In genomic region chr16:70779361-70779760, GRCh38 we compare ENCODE assay signal across 26 cellular contexts. TPM values are rescaled to one million over a fixed set of nuclear protein-coding genes. Genes with fewer than 3 reads are reported as not detected.
DNase-seq lines count a peak whose midpoint lies in the region; ATAC-seq and TF ChIP-seq lines count a peak whose summit lies in the region.
"Had no signal": no experiment of that assay in that cellular context is flagged by ENCODE, and none has a peak within 500 bp of the region (broad histone marks: within the 10 kb centered on the region; RNA-seq: fewer than 3 reads in every experiment).

No MANE protein-coding gene starts in this region.

- H3F3A ChIP-seq in smooth muscle cell (ENCODE audit: low read depth) = peaks cover 14% of the 10 kb centered on the region

- H2BK12ac ChIP-seq in mesenchymal stem cell (ENCODE audit: low read length in 2 of 2) = no peak overlapping the region

- H3K4me1 Mint-ChIP-seq in chondrocyte (ENCODE audit: low read depth) = peaks cover 21% of the 10 kb centered on the region
- H3K4me1 Mint-ChIP-seq: activated CD4-positive, alpha-beta T cell treated with anti-CD3 and anti-CD28 coated beads for 36 hours had no signal

- H3K9me3 ChIP-seq in cardiac muscle cell (ENCODE audit: low read depth) (no peaks in the 10 kb centered on the region), mesenchymal stem cell (ENCODE audit: control insufficient read depth, low read length) (no peaks in the 10 kb centered on the region), smooth muscle cell (replicated peaks; ENCODE audit: low read depth) (no peaks in the 10 kb centered on the region), left lung (no peaks in the 10 kb centered on the region)
- H3K9me3 ChIP-seq: BE2C, breast epithelium, pancreas, tibial nerve had no signal

- H3K23ac ChIP-seq in mesenchymal stem cell (ENCODE audit: low read length in 2 of 2) = no peak overlapping the region

- H3K36me3 Mint-ChIP-seq in chondrocyte (ENCODE audit: low read depth) = peaks cover 41% of the 10 kb centered on the region

- ATAC-seq in Right ventricle myocardium inferior = no peak
- no peak for ATAC-seq in HG02798 (IDR thresholded peaks at IDR 0.05; ENCODE audit: poor library complexity, unreplicated experiment)
- no peak for ATAC-seq in left lung
- ATAC-seq: activated CD4-positive, alpha-beta T cell treated with anti-CD3 and anti-CD28 coated beads for 36 hours; left colon; natural killer cell treated with Interleukin-12 subunit alpha and Interleukin-12 subunit beta and Interleukin-15 and Interleukin-18, amount 100 ng/mL, for 72 hours had no signal

- no peak for DNase-seq in cardiac muscle cell (ENCODE audit: low read depth in 1 of 2, low spot score in 1 of 2)
- DNase-seq in Right ventricle myocardium inferior (ENCODE audit: missing footprints) = no peak
- DNase-seq in chondrocyte (ENCODE audit: low spot score) = no peak
- no peak for DNase-seq in mesenchymal stem cell
- no peak for DNase-seq in smooth muscle cell (lab: John Stamatoyannopoulos, UW; ENCODE audit: unreplicated experiment)
- no peak for DNase-seq in DMS79 treated with DMSO at 0.1 percent for 48 hours (lab: John Stamatoyannopoulos, UW)
- no peak for DNase-seq in left lung
- DNase-seq: activated CD8-positive, alpha-beta memory T cell treated with anti-CD3 and anti-CD28 coated beads for 24 hours; activated gamma-delta T cell; activated T-cell treated with anti-CD3 and anti-CD28 coated beads, Interleukin-2, amount 50 U/mL, for 1 hour; cortex of kidney; NCI-H2029 treated with DMSO at 0.1 percent for 48 hours; RPMI8226; stimulated activated CD8-positive, alpha-beta memory T cell treated with anti-CD3 and anti-CD28 coated beads, Interleukin-4, amount 100 ng/mL, for 48 hours; T-helper 2 cell had no signal

- no peak overlapping the region for H3K18ac ChIP-seq in mesenchymal stem cell (ENCODE audit: low read depth in 1 of 2, low read length in 2 of 2)

- no peak overlapping the region for H3K14ac ChIP-seq in mesenchymal stem cell (ENCODE audit: low read length in 2 of 2)

- H2BK120ac ChIP-seq in mesenchymal stem cell (ENCODE audit: low read depth, low read length) = no peak overlapping the region

- no peak overlapping the region for H2AFZ ChIP-seq in mesenchymal stem cell (ENCODE audit: low read depth, low read length)
- H2AFZ ChIP-seq in smooth muscle cell (ENCODE audit: low read depth) = no peak overlapping the region

- H4K91ac ChIP-seq in mesenchymal stem cell (ENCODE audit: low read length) = no peak overlapping the region

- H3K4me1 ChIP-seq in cardiac muscle cell (ENCODE audit: low read depth) = no peaks in the 10 kb centered on the region
- H3K4me1 ChIP-seq in mesenchymal stem cell (ENCODE audit: control insufficient read depth, insufficient read depth, low read depth, low read length) = peaks cover 1% of the 10 kb centered on the region
- no peaks in the 10 kb centered on the region for H3K4me1 ChIP-seq in smooth muscle cell (ENCODE audit: low read depth)
- H3K4me1 ChIP-seq in left lung = no peaks in the 10 kb centered on the region
- H3K4me1 ChIP-seq: BE2C, breast epithelium, pancreas had no signal

- no peaks in the 10 kb centered on the region for H3K27me3 ChIP-seq in cardiac muscle cell
- H3K27me3 ChIP-seq in mesenchymal stem cell (ENCODE audit: control insufficient read depth in 1 of 2, insufficient read depth in 1 of 2, low read length in 2 of 2) = no peaks in the 10 kb centered on the region
- no peaks in the 10 kb centered on the region for H3K27me3 ChIP-seq in smooth muscle cell (ENCODE audit: low read depth)
- no peaks in the 10 kb centered on the region for H3K27me3 ChIP-seq in left lung
- H3K27me3 ChIP-seq: BE2C, breast epithelium, heart left ventricle, pancreas, tibial nerve had no signal

- H3K79me1 ChIP-seq in mesenchymal stem cell (replicated peaks; ENCODE audit: low read length, poor library complexity, severe bottlenecking) = peaks cover 9% of the 10 kb centered on the region

- H3K4ac ChIP-seq in mesenchymal stem cell (ENCODE audit: low read depth in 1 of 2, low read length in 2 of 2) = no peak overlapping the region

- H3K27me3 Mint-ChIP-seq in chondrocyte (ENCODE audit: low read depth) = no peaks in the 10 kb centered on the region
- H3K27me3 Mint-ChIP-seq: activated CD4-positive, alpha-beta T cell treated with anti-CD3 and anti-CD28 coated beads for 36 hours; natural killer cell treated with Interleukin-12 subunit alpha and Interleukin-12 subunit beta and Interleukin-15 and Interleukin-18, amount 100 ng/mL, for 72 hours had no signal

- TF ChIP-seq CTCF in cardiac muscle cell (IDR thresholded peaks at IDR 0.05; ENCODE audit: low read depth, low read length) (no peak), chondrocyte (IDR thresholded peaks at IDR 0.05) (no peak), smooth muscle cell (IDR thresholded peaks at IDR 0.05; ENCODE audit: borderline replicate concordance, insufficient read depth, poor library complexity, severe bottlenecking) (no peak), left lung (IDR thresholded peaks at IDR 0.05) (no peak)

- no peak overlapping the region for H4K8ac ChIP-seq in mesenchymal stem cell (ENCODE audit: low read length)

- 96% methylated on average over 1 of the region's 1 CpG for WGBS in mesenchymal stem cell
- 94% methylated on average over 1 of the region's 1 CpG for WGBS in smooth muscle cell (ENCODE audit: low lambda C conversion rate)

- H3K4me2 ChIP-seq in mesenchymal stem cell (ENCODE audit: low read length, poor library complexity, severe bottlenecking) (no peak overlapping the region), smooth muscle cell (no peak overlapping the region)

- no peak overlapping the region for H2BK5ac ChIP-seq in mesenchymal stem cell (ENCODE audit: low read depth, low read length, poor library complexity, severe bottlenecking)

- peak overlapping the region; percentile 90 for H3K27ac ChIP-seq in cardiac muscle cell
- H3K27ac ChIP-seq in mesenchymal stem cell (ENCODE audit: low read length, poor library complexity, severe bottlenecking) = peak overlapping the region; percentile 24
- H3K27ac ChIP-seq in smooth muscle cell (ENCODE audit: low read depth) = peak overlapping the region; percentile 6
- H3K27ac ChIP-seq in left lung = no peak overlapping the region
- H3K27ac ChIP-seq: HL-60, pancreas, tibial nerve had no signal

- H3K9me3 Mint-ChIP-seq in chondrocyte (ENCODE audit: low read depth) = no peaks in the 10 kb centered on the region
- H3K9me3 Mint-ChIP-seq: natural killer cell treated with Interleukin-12 subunit alpha and Interleukin-12 subunit beta and Interleukin-15 and Interleukin-18, amount 100 ng/mL, for 72 hours had no signal

- H3K36me3 ChIP-seq in cardiac muscle cell (peaks cover 26% of the 10 kb centered on the region), mesenchymal stem cell (ENCODE audit: control insufficient read depth in 1 of 2, insufficient read depth in 2 of 2, low read depth in 1 of 2, low read length in 2 of 2) (peaks cover 51 to 73% of the 10 kb centered on the region in 2 experiments), smooth muscle cell (ENCODE audit: low read depth) (no peaks in the 10 kb centered on the region), left lung (peaks cover 0 to 97% of the 10 kb centered on the region in 2 donors)

- no peak overlapping the region for H3K9ac ChIP-seq in mesenchymal stem cell (ENCODE audit: low read length)
- no peak overlapping the region for H3K9ac ChIP-seq in smooth muscle cell (ENCODE audit: low read depth)

- H2BK15ac ChIP-seq in mesenchymal stem cell (ENCODE audit: low read depth, poor library complexity, severe bottlenecking) = no peak overlapping the region

- H4K20me1 ChIP-seq in smooth muscle cell (ENCODE audit: low read depth) = peaks cover 4% of the 10 kb centered on the region

- no peak overlapping the region for H3K4me3 ChIP-seq in cardiac muscle cell
- no peak overlapping the region for H3K4me3 ChIP-seq in mesenchymal stem cell (ENCODE audit: insufficient read depth in 1 of 2, low read depth in 1 of 2, low read length in 2 of 2)
- H3K4me3 ChIP-seq in smooth muscle cell = no peak overlapping the region
- no peak overlapping the region for H3K4me3 ChIP-seq in left lung
- H3K4me3 ChIP-seq: breast epithelium, heart left ventricle, pancreas, SK-N-MC, tibial nerve had no signal

- H3K4me3 Mint-ChIP-seq in chondrocyte (ENCODE audit: unreplicated experiment) = no peak overlapping the region
- H3K4me3 Mint-ChIP-seq: activated CD4-positive, alpha-beta T cell treated with anti-CD3 and anti-CD28 coated beads for 36 hours; natural killer cell treated with Interleukin-12 subunit alpha and Interleukin-12 subunit beta and Interleukin-15 and Interleukin-18, amount 100 ng/mL, for 72 hours had no signal

- H3K79me2 ChIP-seq in smooth muscle cell (ENCODE audit: low read depth) = no peaks in the 10 kb centered on the region

- H2AK5ac ChIP-seq in mesenchymal stem cell (ENCODE audit: low read length, severe bottlenecking) = no peak overlapping the region

- H3K27ac Mint-ChIP-seq in chondrocyte (ENCODE audit: unreplicated experiment) = peak overlapping the region; percentile 12
- H3K27ac Mint-ChIP-seq: activated CD4-positive, alpha-beta T cell treated with anti-CD3 and anti-CD28 coated beads for 36 hours; natural killer cell treated with Interleukin-12 subunit alpha and Interleukin-12 subunit beta and Interleukin-15 and Interleukin-18, amount 100 ng/mL, for 72 hours had no signal

- intact Hi-C loops in Right ventricle myocardium inferior (cut with DNase I) (no loop called here), left lung (cut with DNase I) (no loop called here)

RNA-seq across cellular contexts. Expression of gene VAC14, which starts 21.6 kb away (rescaled TPM):
- 62.8 and 86.6 TPM in 2 replicates for total RNA-seq in cardiac muscle cell
- polyA plus RNA-seq in cardiac muscle cell = 63.9 and 78.9 TPM in 2 replicates
- 21.7 TPM for total RNA-seq in Right ventricle myocardium inferior
- total RNA-seq in chondrocyte = 35.6 to 40.3 TPM (median 37.9 TPM) in 3 replicates
- polyA plus RNA-seq in mesenchymal stem cell (2013, experiment 1 of 2) = 29.9 TPM
- 29.1 TPM for polyA plus RNA-seq in mesenchymal stem cell (2013, experiment 2 of 2)
- total RNA-seq in smooth muscle cell = 22.7 and 27.9 TPM in 2 replicates
- polyA plus RNA-seq in smooth muscle cell = 42.0 and 52.3 TPM in 2 replicates
- total RNA-seq in left lung = 10 to 100 TPM; 40.0 to 53.2 TPM

Comparison
In these comparisons a context has a peak if more than half of its experiments do, and no peak if none do; other contexts are left out.
1. H3K27ac ChIP-seq: peak in cardiac muscle cell (single experiment), mesenchymal stem cell (single experiment) and smooth muscle cell (single experiment); none in left lung (0 of 2).